ENCODE assay signal across 22 cellular contexts in the genomic region with DNA sequence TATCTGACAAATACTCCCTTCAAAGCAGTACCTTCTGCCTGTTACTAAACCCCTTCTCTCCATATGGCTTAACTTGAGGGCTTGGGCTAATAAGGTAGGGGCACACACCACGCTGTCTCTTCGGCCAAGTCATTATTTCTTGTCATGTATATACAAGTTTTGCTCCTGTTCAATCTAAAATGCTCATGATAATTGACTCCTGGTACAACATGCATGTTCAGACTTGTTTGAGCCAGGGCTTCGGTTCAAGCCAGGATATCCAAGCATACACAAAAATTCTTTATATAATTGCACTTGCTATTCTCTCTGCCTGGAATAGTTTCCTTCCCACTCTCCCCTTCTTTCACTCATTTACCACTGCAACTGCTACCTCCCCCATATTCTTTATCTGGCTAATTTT.
"Had no signal": no experiment of that assay in that cellular context is flagged by ENCODE, and none has a peak within 500 bp of the region (broad histone marks: within the 10 kb centered on the region; RNA-seq: fewer than 3 reads in every experiment).

No MANE protein-coding gene starts in this region.

- H3K36me3 Mint-ChIP-seq: activated naive CD4-positive, alpha-beta T cell treated with anti-CD3 and anti-CD28 coated beads, Interleukin-2, amount 50 U/mL, for 72 hours; memory B cell had no signal

- H3K36me3 ChIP-seq: adrenal gland, ascending aorta, colonic mucosa, esophagus squamous epithelium, heart left ventricle, pancreas, right atrium auricular region, spleen had no signal

- H3K9me3 Mint-ChIP-seq: nephron had no signal

- H3K27ac Mint-ChIP-seq: activated naive CD4-positive, alpha-beta T cell treated with anti-CD3 and anti-CD28 coated beads, Interleukin-2, amount 50 U/mL, for 72 hours; activated T-cell treated with anti-CD3 and anti-CD28 coated beads, Interleukin-2, amount 50 U/mL, for 24 hours; activated T-helper 17 cell treated with anti-CD3 and anti-CD28 coated beads, Interleukin-2, amount 50 U/mL, for 72 hours; effector memory CD8-positive, alpha-beta T cell; memory B cell; nephron; WTC11 had no signal

- H3K4me3 ChIP-seq: adrenal gland, ascending aorta, colonic mucosa, dorsolateral prefrontal cortex, esophagus squamous epithelium, heart left ventricle, pancreas, psoas muscle, right atrium auricular region, spleen had no signal

- H3K27ac ChIP-seq: adrenal gland, ascending aorta, colonic mucosa, dorsolateral prefrontal cortex, esophagus squamous epithelium, heart left ventricle, pancreas, psoas muscle, right atrium auricular region, spleen had no signal

- H3K4me1 Mint-ChIP-seq: activated T-helper 17 cell treated with anti-CD3 and anti-CD28 coated beads, Interleukin-2, amount 50 U/mL, for 72 hours; memory B cell; nephron had no signal

- H3K27me3 Mint-ChIP-seq: activated T-cell treated with anti-CD3 and anti-CD28 coated beads, Interleukin-2, amount 50 U/mL, for 24 hours; activated T-helper 17 cell treated with anti-CD3 and anti-CD28 coated beads, Interleukin-2, amount 50 U/mL, for 72 hours; effector memory CD8-positive, alpha-beta T cell; memory B cell had no signal

- DNase-seq: activated CD8-positive, alpha-beta memory T cell treated with anti-CD3 and anti-CD28 coated beads, Interleukin-2, amount 50 U/mL, for 4 hours; activated T-cell treated with anti-CD3 and anti-CD28 coated beads, Interleukin-2, amount 50 U/mL, for 24 hours; adrenal gland; colonic mucosa; dorsolateral prefrontal cortex; effector memory CD8-positive, alpha-beta T cell; esophagus squamous epithelium; heart left ventricle; left cardiac atrium; pancreas; psoas muscle; spleen; stimulated activated CD4-positive, alpha-beta T cell treated with anti-CD3 and anti-CD28 coated beads, Interleukin-4, amount 100 ng/mL, for 24 hours; stimulated activated naive CD8-positive, alpha-beta T cell treated with anti-CD3 and anti-CD28 coated beads, Interleukin-15, Interleukin-2, amounts not matched to agents 100 U/mL and 50 U/mL, for 24 hours; T1000 had no signal

- H3K4me1 ChIP-seq: adrenal gland, ascending aorta, colonic mucosa, heart left ventricle, pancreas, psoas muscle, right atrium auricular region, spleen had no signal

- H3K9me3 ChIP-seq: adrenal gland, ascending aorta, colonic mucosa, esophagus squamous epithelium, pancreas, psoas muscle, right atrium auricular region had no signal

- H3K27me3 ChIP-seq: adrenal gland, ascending aorta, colonic mucosa, dorsolateral prefrontal cortex, esophagus squamous epithelium, heart left ventricle, pancreas, right atrium auricular region, spleen had no signal

- ATAC-seq: activated naive CD4-positive, alpha-beta T cell treated with anti-CD3 and anti-CD28 coated beads, Interleukin-2, amount 50 U/mL, for 72 hours; activated T-helper 17 cell treated with anti-CD3 and anti-CD28 coated beads, Interleukin-2, amount 50 U/mL, for 72 hours; effector memory CD8-positive, alpha-beta T cell; heart left ventricle; left cardiac atrium; pancreas; psoas muscle; stimulated activated naive CD8-positive, alpha-beta T cell treated with anti-CD3 and anti-CD28 coated beads, Interleukin-15, Interleukin-2, amounts not matched to agents 100 U/mL and 50 U/mL, for 24 hours; WTC11 had no signal

- H3K4me3 Mint-ChIP-seq: activated T-cell treated with anti-CD3 and anti-CD28 coated beads, Interleukin-2, amount 50 U/mL, for 24 hours; activated T-helper 17 cell treated with anti-CD3 and anti-CD28 coated beads, Interleukin-2, amount 50 U/mL, for 72 hours; effector memory CD8-positive, alpha-beta T cell; memory B cell; nephron; WTC11 had no signal
